20 cellular contexts compared by ENCODE assay signal in genomic region chr10:132486539-132487121, GRCh38. TPM values are rescaled to one million over a fixed set of nuclear protein-coding genes. Genes with fewer than 3 reads are reported as not detected.
A peak's percentile ranks its signal among the peaks of the same experiment; 100 is the strongest.
DNase-seq lines count a peak whose midpoint lies in the region; ATAC-seq, FAIRE-seq and TF ChIP-seq lines count a peak whose summit lies in the region.
"Had no signal": no experiment of that assay in that cellular context is flagged by ENCODE, and none has a peak within 500 bp of the region (broad histone marks: within the 10 kb centered on the region; RNA-seq: fewer than 3 reads in every experiment).

No MANE protein-coding gene starts in this region.

- no peak overlapping the region for H3K9ac ChIP-seq in H1 (replicated peaks in 1 of 4; ENCODE audit: extremely low read depth in 1 of 4, low read depth in 3 of 4, low read length in 3 of 4)

- peaks cover 0 to 15% of the 10 kb centered on the region in 2 experiments; a peak in 1 of 4 replicates for H3K9me3 ChIP-seq in H1 (ENCODE audit: insufficient read depth in 2 of 2, low read depth in 1 of 2, low read length in 1 of 2)
- no peaks in the 10 kb centered on the region for H3K9me3 ChIP-seq in psoas muscle

- no peak overlapping the region for H4K91ac ChIP-seq in H1 (replicated peaks; ENCODE audit: insufficient read length, low read length)

- whole genome bisulfite sequencing in H1 (ENCODE audit: extremely low coverage in 1 of 2, insufficient coverage in 1 of 2, insufficient read length in 1 of 2, insufficient replicate concordance in 2 of 2, low coverage in 1 of 2, low lambda C conversion rate in 2 of 2, missing lambda C conversion rate in 1 of 2), 2 experiments: 90% methylated on average over 24 of the region's 24 CpGs; no CpG with 5 or more reads in 1 of the 2 experiments
- 86 to 88% (median 88%) methylated on average over 24 of the region's 24 CpGs for WGBS in psoas muscle, 3 donors

- no peak overlapping the region for H3K18ac ChIP-seq in H1 (ENCODE audit: extremely low read depth, low read length)

- H4K8ac ChIP-seq in H1 (ENCODE audit: extremely low read depth, insufficient read depth, low read length): peak overlapping the region; percentile 66; the same call in 1 of the 2 replicates

- H3K27ac ChIP-seq in GM23338 (ENCODE audit: low read depth): no peak overlapping the region
- no peak overlapping the region for H3K27ac ChIP-seq in H1 (ENCODE audit: low read depth, low read length)
- no peak overlapping the region for H3K27ac ChIP-seq in psoas muscle
- H3K27ac ChIP-seq: 22Rv1, C4-2B, PC-9 had no signal

- no peaks in the 10 kb centered on the region for H3K4me1 ChIP-seq in GM23338 (ENCODE audit: insufficient read depth)
- H3K4me1 ChIP-seq in H1 (replicated peaks in 1 of 4; ENCODE audit: control insufficient read depth in 3 of 4, insufficient read depth in 4 of 4, low read length in 3 of 4): no peaks in the 10 kb centered on the region; a peak in 1 of 7 replicates
- no peaks in the 10 kb centered on the region for H3K4me1 ChIP-seq in psoas muscle

- H3K36me3 Mint-ChIP-seq in activated CD4-positive, alpha-beta T cell treated with anti-CD3 and anti-CD28 coated beads for 36 hours (ENCODE audit: low read depth): no peaks in the 10 kb centered on the region
- H3K36me3 Mint-ChIP-seq in activated CD4-positive, alpha-beta T cell treated with anti-CD3 and anti-CD28 coated beads, Interleukin-2, amount 10 ng/mL, durations not matched to agents 7 days and 5 days (ENCODE audit: low read depth): no peaks in the 10 kb centered on the region
- H3K36me3 Mint-ChIP-seq in GM23338 (ENCODE audit: low read depth): no peaks in the 10 kb centered on the region; the same call in 2 of the 3 replicates

- no peaks in the 10 kb centered on the region for H3K27me3 ChIP-seq in GM23338 (ENCODE audit: insufficient read depth)
- H3K27me3 ChIP-seq in H1 (replicated peaks in 1 of 4; ENCODE audit: control insufficient read depth in 3 of 4, extremely low read depth in 1 of 4, insufficient read depth in 3 of 4, low read length in 3 of 4): peaks cover 0 to 4% (median 0%) of the 10 kb centered on the region in 4 experiments; a peak in 2 of 7 replicates
- H3K27me3 ChIP-seq in psoas muscle (ENCODE audit: insufficient read depth in 3 of 3, low read length in 2 of 3): no peaks in the 10 kb centered on the region

- no peak overlapping the region for H3K4me3 ChIP-seq in GM23338
- no peak overlapping the region for H3K4me3 ChIP-seq in H1 (ENCODE audit: extremely low read depth in 1 of 4, insufficient read depth in 2 of 4, low read depth in 3 of 4, low read length in 4 of 4)
- H3K4me3 ChIP-seq in psoas muscle: no peak overlapping the region
- H3K4me3 ChIP-seq: PC-9 had no signal

- H4K5ac ChIP-seq in H1 (ENCODE audit: insufficient read length, low read depth, low read length): no peak overlapping the region

- H3K4me2 ChIP-seq in GM23338: no peak overlapping the region
- H3K4me2 ChIP-seq in H1 (ENCODE audit: insufficient read depth in 1 of 2, low read depth in 2 of 2, low read length in 2 of 2): no peak overlapping the region
- H3K4me2 ChIP-seq: PC-9 had no signal

- H2BK120ac ChIP-seq in H1 (replicated peaks; ENCODE audit: low read depth, low read length): no peak overlapping the region

- TF ChIP-seq RAD21 in H1 (IDR thresholded peaks at IDR 0.05 in 1 of 2, conservative IDR thresholded peaks at IDR 0.05 in 1 of 2; ENCODE audit: low read depth in 2 of 2, low read length in 2 of 2): no peak; a peak in 1 of 4 replicates

- H4K20me1 ChIP-seq in GM23338 (replicated peaks; ENCODE audit: insufficient read depth): no peaks in the 10 kb centered on the region
- no peaks in the 10 kb centered on the region for H4K20me1 ChIP-seq in H1 (replicated peaks in 1 of 2; ENCODE audit: control insufficient read depth in 1 of 2, insufficient read depth in 2 of 2, low read length in 2 of 2)

- H2BK15ac ChIP-seq in H1 (ENCODE audit: low read length): no peak overlapping the region

- no peak overlapping the region for H3K56ac ChIP-seq in H1 (replicated peaks; ENCODE audit: insufficient read length, low read depth, low read length)

- intact Hi-C loops in activated CD4-positive, alpha-beta T cell treated with anti-CD3 and anti-CD28 coated beads for 36 hours (cut with DNase I, micrococcal nuclease): no loop called here
- intact Hi-C loops in psoas muscle (cut with DNase I): no loop called here

- no peak overlapping the region for H3K14ac ChIP-seq in H1 (ENCODE audit: insufficient read length)

- H3K79me1 ChIP-seq in H1 (ENCODE audit: low read depth, low read length): no peaks in the 10 kb centered on the region

- no peak for FAIRE-seq in H1 (lab: Jason Lieb, UNC)
- FAIRE-seq: D721Med, GM12892, GM18507, H54 had no signal

- H3K27ac Mint-ChIP-seq in activated CD4-positive, alpha-beta T cell treated with anti-CD3 and anti-CD28 coated beads for 36 hours: no peak overlapping the region
- no peak overlapping the region for H3K27ac Mint-ChIP-seq in activated CD4-positive, alpha-beta T cell treated with anti-CD3 and anti-CD28 coated beads, Interleukin-2, amount 10 ng/mL, durations not matched to agents 7 days and 5 days
- H3K27ac Mint-ChIP-seq in GM23338: no peak overlapping the region

- no peaks in the 10 kb centered on the region for H3K27me3 Mint-ChIP-seq in activated CD4-positive, alpha-beta T cell treated with anti-CD3 and anti-CD28 coated beads for 36 hours
- H3K27me3 Mint-ChIP-seq in activated CD4-positive, alpha-beta T cell treated with anti-CD3 and anti-CD28 coated beads, Interleukin-2, amount 10 ng/mL, durations not matched to agents 7 days and 5 days: peaks cover 3% of the 10 kb centered on the region
- H3K27me3 Mint-ChIP-seq in GM23338 (ENCODE audit: insufficient read depth, low read depth, poor library complexity): peaks cover 4% of the 10 kb centered on the region

- no peak overlapping the region for H3K4me3 Mint-ChIP-seq in activated CD4-positive, alpha-beta T cell treated with anti-CD3 and anti-CD28 coated beads for 36 hours
- H3K4me3 Mint-ChIP-seq in activated CD4-positive, alpha-beta T cell treated with anti-CD3 and anti-CD28 coated beads, Interleukin-2, amount 10 ng/mL, durations not matched to agents 7 days and 5 days: no peak overlapping the region
- H3K4me3 Mint-ChIP-seq in GM23338: no peak overlapping the region

- peak overlapping the region; percentile 38; the same call in 1 of the 2 replicates for H2AFZ ChIP-seq in GM23338
- peak overlapping the region; percentile 23 for H2AFZ ChIP-seq in H1 (ENCODE audit: low read length)
- H2AFZ ChIP-seq: PC-9 had no signal

- no peak overlapping the region for H2BK12ac ChIP-seq in H1 (ENCODE audit: low read depth, low read length)

- H2AK5ac ChIP-seq in H1 (ENCODE audit: low read depth, low read length): no peak overlapping the region

- H3K9me2 ChIP-seq in GM23338 (ENCODE audit: insufficient read depth): no peaks in the 10 kb centered on the region; the same call in 1 of the 2 replicates

- H3K4ac ChIP-seq in H1 (replicated peaks; ENCODE audit: insufficient read length, low read depth, low read length): no peak overlapping the region

- H3K23ac ChIP-seq in H1 (ENCODE audit: insufficient read length): no peak overlapping the region

- no peaks in the 10 kb centered on the region for H3F3A ChIP-seq in GM23338 (replicated peaks; ENCODE audit: low read depth)

- POLR2A ChIA-PET in activated CD4-positive, alpha-beta T cell treated with anti-CD3 and anti-CD28 coated beads for 36 hours (lab: Charles Lee): no interaction called here
- POLR2A ChIA-PET in activated CD4-positive, alpha-beta T cell treated with anti-CD3 and anti-CD28 coated beads, Interleukin-2, amount 10 ng/mL, durations not matched to agents 7 days and 5 days (lab: Charles Lee): no interaction called here
- POLR2A ChIA-PET in H1 (lab: Charles Lee; ENCODE audit: partially characterized antibody): interaction anchor here (1.1 kb wide), 1 partner anchor 218 kb away, joined by 3 read pairs; no protein-coding TSS in a partner anchor

- H3K79me2 ChIP-seq in GM23338 (replicated peaks; ENCODE audit: insufficient read depth) (no peaks in the 10 kb centered on the region), H1 (ENCODE audit: control insufficient read depth in 1 of 2, insufficient read depth in 2 of 2, low read length in 2 of 2) (no peaks in the 10 kb centered on the region)

- DNase-seq in activated CD4-positive, alpha-beta T cell treated with anti-CD3 and anti-CD28 coated beads for 36 hours: peak; percentile 1
- no peak for DNase-seq in activated CD4-positive, alpha-beta T cell treated with anti-CD3 and anti-CD28 coated beads, Interleukin-2, amount 10 ng/mL, durations not matched to agents 7 days and 5 days
- peak; percentile 38 for DNase-seq in GM23338 (ENCODE audit: low spot score)
- DNase-seq in H1 (ENCODE audit: low read depth in 1 of 2, low spot score in 2 of 2): no peak
- DNase-seq in psoas muscle: peak; percentile 12 to 49
- no peak for DNase-seq in nucleus accumbens (lab: John Stamatoyannopoulos, UW)
- DNase-seq: AML-193, NCI-H1417 treated with DMSO at 0.1 percent for 48 hours, NCI-H1930, NCI-H345, NCI-H524 treated with DMSO at 0.1 percent for 48 hours, PC-9 had no signal

- CTCF ChIA-PET in activated CD4-positive, alpha-beta T cell treated with anti-CD3 and anti-CD28 coated beads for 36 hours (lab: Charles Lee): no interaction called here
- CTCF ChIA-PET in activated CD4-positive, alpha-beta T cell treated with anti-CD3 and anti-CD28 coated beads, Interleukin-2, amount 10 ng/mL, durations not matched to agents 7 days and 5 days (lab: Charles Lee): no interaction called here
- CTCF ChIA-PET in H1 (lab: Charles Lee; ENCODE audit: partially characterized antibody): interaction anchor here (0.8 to 1.0 kb wide), 3 partner anchors 12 to 117 kb away, joined by 3 read pairs; no protein-coding TSS in a partner anchor

- H3K36me3 ChIP-seq in GM23338 (ENCODE audit: insufficient read depth) (no peaks in the 10 kb centered on the region), H1 (ENCODE audit: control insufficient read depth in 2 of 4, insufficient read depth in 4 of 4, low read length in 3 of 4) (no peaks in the 10 kb centered on the region), psoas muscle (ENCODE audit: insufficient read depth in 1 of 2, low read depth in 1 of 2) (no peaks in the 10 kb centered on the region)

- TF ChIP-seq POLR2A in H1 (IDR thresholded peaks at IDR 0.05; ENCODE audit: control extremely low read depth in 1 of 2, low read depth in 2 of 2, low read length in 2 of 2): no peak

- TF ChIP-seq EP300 in H1 (IDR thresholded peaks at IDR 0.05; ENCODE audit: borderline replicate concordance in 1 of 2, low read depth in 2 of 2, low read length in 2 of 2): no peak

- ATAC-seq in activated CD4-positive, alpha-beta T cell treated with anti-CD3 and anti-CD28 coated beads for 36 hours: no peak
- peak; percentile 76 for ATAC-seq in GM23338
- no peak for ATAC-seq in psoas muscle
- ATAC-seq in HG03442 (IDR thresholded peaks at IDR 0.05; ENCODE audit: unreplicated experiment): no peak
- ATAC-seq in GM21576 (IDR thresholded peaks at IDR 0.05; ENCODE audit: unreplicated experiment): no peak

- H2BK5ac ChIP-seq in H1 (ENCODE audit: low read depth, low read length): no peak overlapping the region

- H3K4me1 Mint-ChIP-seq in activated CD4-positive, alpha-beta T cell treated with anti-CD3 and anti-CD28 coated beads for 36 hours: no peaks in the 10 kb centered on the region
- no peaks in the 10 kb centered on the region for H3K4me1 Mint-ChIP-seq in activated CD4-positive, alpha-beta T cell treated with anti-CD3 and anti-CD28 coated beads, Interleukin-2, amount 10 ng/mL, durations not matched to agents 7 days and 5 days
- no peaks in the 10 kb centered on the region; the same call in 2 of the 3 replicates for H3K4me1 Mint-ChIP-seq in GM23338

- TF ChIP-seq CTCF in GM23338 (conservative IDR thresholded peaks at IDR 0.05; ENCODE audit: low read depth in 2 of 2) (0 out of 4 replicates have a peak, but pooled peaks of 1 of the 2 experiments have one; percentile 9), H1 (IDR thresholded peaks at IDR 0.05; ENCODE audit: control extremely low read depth in 1 of 3, insufficient read depth in 1 of 3, low read depth in 1 of 3, low read length in 3 of 3) (no peak), psoas muscle (IDR thresholded peaks at IDR 0.05) (no peak)

- no peaks in the 10 kb centered on the region for H3K9me3 Mint-ChIP-seq in activated CD4-positive, alpha-beta T cell treated with anti-CD3 and anti-CD28 coated beads for 36 hours (ENCODE audit: low read depth)
- H3K9me3 Mint-ChIP-seq in activated CD4-positive, alpha-beta T cell treated with anti-CD3 and anti-CD28 coated beads, Interleukin-2, amount 10 ng/mL, durations not matched to agents 7 days and 5 days: peaks cover 4% of the 10 kb centered on the region
- peaks cover 12% of the 10 kb centered on the region for H3K9me3 Mint-ChIP-seq in GM23338

- no peak overlapping the region for H2BK20ac ChIP-seq in H1 (ENCODE audit: low read length)

- H3K23me2 ChIP-seq in H1 (ENCODE audit: low read depth, low read length): no peaks in the 10 kb centered on the region

RNA-seq across cellular contexts. Expression of gene INPP5A, which starts 51.0 kb away (rescaled TPM):
- 1 to 10 TPM; 8.1 to 9.3 TPM for total RNA-seq in activated CD4-positive, alpha-beta T cell treated with anti-CD3 and anti-CD28 coated beads for 36 hours
- total RNA-seq in activated CD4-positive, alpha-beta T cell treated with anti-CD3 and anti-CD28 coated beads, Interleukin-2, amount 10 ng/mL, durations not matched to agents 7 days and 5 days: 1 to 10 TPM; 9.1 to 9.9 TPM
- 40.6 and 42.5 TPM in 2 replicates for total RNA-seq in GM23338 (2014; rRNA removed; shearing (Covaris generic))
- polyA plus RNA-seq in GM23338 (2016; fragmentation: Nextera tagmentation; extraction: Ambion mirVana) (5.6 and 5.9 TPM in 2 replicates), H1 (2011; rRNA removed) (16.8 and 19.7 TPM in 2 replicates), psoas muscle (10 to 100 TPM; 15.1 to 44.3 (median 29.5) TPM)
- total RNA-seq in H1 (2021; fragmentation: NEBNext Ultra II Directional; extraction: Animal tissue kit (Norgen Biotek cat#: 25700)): 25.5 and 27.5 TPM in 2 replicates
- polyA plus RNA-seq in H1 (2011; cell fraction: cytosol; rRNA removed): 15.9 TPM
- 12.0 TPM for polyA plus RNA-seq in H1 (2011; cell fraction: nucleus; rRNA removed)
- polyA plus RNA-seq in H1 (2012, experiment 1 of 2): 16.0 to 19.8 TPM (median 18.0 TPM) in 4 replicates
- polyA plus RNA-seq in H1 (2012, experiment 2 of 2): 19.3 TPM
- polyA plus RNA-seq in H1 (2013, experiment 1 of 2): 15.4 TPM
- polyA plus RNA-seq in H1 (2013, experiment 2 of 2): 14.7 TPM
- polyA minus RNA-seq in H1 (2011; rRNA and poly(A)+ RNA removed): 21.6 and 22.1 TPM in 2 replicates
- 12.3 TPM for polyA minus RNA-seq in H1 (2011; cell fraction: cytosol; rRNA and poly(A)+ RNA removed)
- polyA minus RNA-seq in H1 (2011; cell fraction: nucleus; rRNA and poly(A)+ RNA removed): 12.1 TPM
- total RNA-seq in psoas muscle: 10 to 100 TPM; 38.2 to 48.8 (median 42.2) TPM

Comparison
In these comparisons a context has a peak if more than half of its experiments do, and no peak if none do; other contexts are left out.
1. DNase-seq: peak in activated CD4-positive, alpha-beta T cell treated with anti-CD3 and anti-CD28 coated beads for 36 hours (single experiment), GM23338 (single experiment) and psoas muscle (2 of 2); none in activated CD4-positive, alpha-beta T cell treated with anti-CD3 and anti-CD28 coated beads, Interleukin-2, amount 10 ng/mL, durations not matched to agents 7 days and 5 days (single experiment), H1 (0 of 2) and nucleus accumbens (0 of 56).